ENCODE assay signal across 1 cellular context in the genomic region with DNA sequence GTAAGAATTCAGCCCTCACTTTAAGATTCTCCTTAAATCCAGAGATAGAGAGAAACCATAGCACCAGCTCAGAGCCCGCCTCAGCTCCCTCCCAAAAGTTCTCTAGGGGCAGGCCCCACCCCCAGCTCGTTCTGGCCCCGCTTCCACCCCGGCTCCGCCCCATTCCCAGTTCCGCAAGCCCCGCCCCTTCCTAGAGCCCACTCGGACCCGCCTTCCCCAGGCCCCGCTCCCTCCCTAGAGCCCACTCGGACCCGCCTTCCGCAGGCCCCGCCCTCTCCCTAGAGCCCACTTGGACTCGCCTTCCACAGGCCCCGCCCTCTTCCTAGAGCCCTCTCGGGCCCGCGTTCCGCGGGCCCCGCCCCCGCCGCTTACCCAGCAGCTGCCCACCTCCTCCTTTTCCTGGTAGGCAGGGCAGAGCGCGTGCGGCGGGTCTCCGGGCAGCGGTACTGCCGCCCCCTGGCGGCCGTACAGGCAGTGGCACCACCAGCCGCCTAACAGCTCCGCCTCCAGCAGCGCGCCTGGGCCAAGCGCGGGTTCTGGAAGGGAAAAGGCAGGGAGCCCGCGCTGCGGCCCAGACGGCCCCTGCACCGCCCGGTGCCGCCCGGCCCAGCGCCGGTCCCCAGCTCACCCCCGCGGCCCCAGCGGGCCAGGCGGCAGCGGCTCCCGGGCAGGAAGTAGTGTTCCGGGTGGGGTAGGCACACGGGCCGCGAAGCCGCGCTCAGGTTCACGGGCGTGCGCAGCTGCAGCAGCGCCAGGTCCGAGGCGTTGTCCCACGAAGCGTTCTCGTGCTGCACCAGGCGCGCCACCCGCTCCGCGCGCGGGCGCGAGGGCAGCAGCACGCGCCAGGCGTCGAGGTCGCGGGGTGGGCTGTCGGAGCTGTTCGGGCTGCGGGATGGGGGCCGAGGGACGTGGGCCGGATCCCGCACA.
TF ChIP-seq lines count a peak whose summit lies in the region.

No MANE protein-coding gene starts in this region.

TF ChIP-seq in HCT116, 20 proteins besides CTCF, POLR2A, EP300 and RAD21 (continued from another document):
- TF ChIP-seq, protein P1, sequence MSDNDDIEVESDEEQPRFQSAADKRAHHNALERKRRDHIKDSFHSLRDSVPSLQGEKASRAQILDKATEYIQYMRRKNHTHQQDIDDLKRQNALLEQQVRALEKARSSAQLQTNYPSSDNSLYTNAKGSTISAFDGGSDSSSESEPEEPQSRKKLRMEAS (IDR thresholded peaks at IDR 0.05): no peak
- TF ChIP-seq YY1 (IDR thresholded peaks at IDR 0.05; ENCODE audit: extremely low read depth, insufficient replicate concordance, low read depth, low read length) (peak; percentile 5), SP1 (IDR thresholded peaks at IDR 0.05; ENCODE audit: low read depth) (no peak), EZH2 (IDR thresholded peaks at IDR 0.05) (no peak), CBX3 (IDR thresholded peaks at IDR 0.05; ENCODE audit: low read depth) (no peak), SRF (IDR thresholded peaks at IDR 0.05; ENCODE audit: low read depth) (no peak), TCF7L2 (IDR thresholded peaks at IDR 0.05; ENCODE audit: borderline replicate concordance, extremely low read depth, insufficient read depth, insufficient read length) (no peak), SIN3A (IDR thresholded peaks at IDR 0.05; ENCODE audit: low read depth) (no peak), ELF1 (IDR thresholded peaks at IDR 0.05; ENCODE audit: borderline replicate concordance, low read depth) (no peak), ZFX (IDR thresholded peaks at IDR 0.05) (peak; percentile 43; the same call in 1 of the 2 replicates)
- TF ChIP-seq, protein P2, sequence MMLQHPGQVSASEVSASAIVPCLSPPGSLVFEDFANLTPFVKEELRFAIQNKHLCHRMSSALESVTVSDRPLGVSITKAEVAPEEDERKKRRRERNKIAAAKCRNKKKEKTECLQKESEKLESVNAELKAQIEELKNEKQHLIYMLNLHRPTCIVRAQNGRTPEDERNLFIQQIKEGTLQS (IDR thresholded peaks at IDR 0.05): no peak
- TF ChIP-seq, protein P3, sequence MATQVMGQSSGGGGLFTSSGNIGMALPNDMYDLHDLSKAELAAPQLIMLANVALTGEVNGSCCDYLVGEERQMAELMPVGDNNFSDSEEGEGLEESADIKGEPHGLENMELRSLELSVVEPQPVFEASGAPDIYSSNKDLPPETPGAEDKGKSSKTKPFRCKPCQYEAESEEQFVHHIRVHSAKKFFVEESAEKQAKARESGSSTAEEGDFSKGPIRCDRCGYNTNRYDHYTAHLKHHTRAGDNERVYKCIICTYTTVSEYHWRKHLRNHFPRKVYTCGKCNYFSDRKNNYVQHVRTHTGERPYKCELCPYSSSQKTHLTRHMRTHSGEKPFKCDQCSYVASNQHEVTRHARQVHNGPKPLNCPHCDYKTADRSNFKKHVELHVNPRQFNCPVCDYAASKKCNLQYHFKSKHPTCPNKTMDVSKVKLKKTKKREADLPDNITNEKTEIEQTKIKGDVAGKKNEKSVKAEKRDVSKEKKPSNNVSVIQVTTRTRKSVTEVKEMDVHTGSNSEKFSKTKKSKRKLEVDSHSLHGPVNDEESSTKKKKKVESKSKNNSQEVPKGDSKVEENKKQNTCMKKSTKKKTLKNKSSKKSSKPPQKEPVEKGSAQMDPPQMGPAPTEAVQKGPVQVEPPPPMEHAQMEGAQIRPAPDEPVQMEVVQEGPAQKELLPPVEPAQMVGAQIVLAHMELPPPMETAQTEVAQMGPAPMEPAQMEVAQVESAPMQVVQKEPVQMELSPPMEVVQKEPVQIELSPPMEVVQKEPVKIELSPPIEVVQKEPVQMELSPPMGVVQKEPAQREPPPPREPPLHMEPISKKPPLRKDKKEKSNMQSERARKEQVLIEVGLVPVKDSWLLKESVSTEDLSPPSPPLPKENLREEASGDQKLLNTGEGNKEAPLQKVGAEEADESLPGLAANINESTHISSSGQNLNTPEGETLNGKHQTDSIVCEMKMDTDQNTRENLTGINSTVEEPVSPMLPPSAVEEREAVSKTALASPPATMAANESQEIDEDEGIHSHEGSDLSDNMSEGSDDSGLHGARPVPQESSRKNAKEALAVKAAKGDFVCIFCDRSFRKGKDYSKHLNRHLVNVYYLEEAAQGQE (IDR thresholded peaks at IDR 0.05; ENCODE audit: low read depth): no peak
